Comparison of ENCODE assay signal across 2 cellular contexts in the genomic region with DNA sequence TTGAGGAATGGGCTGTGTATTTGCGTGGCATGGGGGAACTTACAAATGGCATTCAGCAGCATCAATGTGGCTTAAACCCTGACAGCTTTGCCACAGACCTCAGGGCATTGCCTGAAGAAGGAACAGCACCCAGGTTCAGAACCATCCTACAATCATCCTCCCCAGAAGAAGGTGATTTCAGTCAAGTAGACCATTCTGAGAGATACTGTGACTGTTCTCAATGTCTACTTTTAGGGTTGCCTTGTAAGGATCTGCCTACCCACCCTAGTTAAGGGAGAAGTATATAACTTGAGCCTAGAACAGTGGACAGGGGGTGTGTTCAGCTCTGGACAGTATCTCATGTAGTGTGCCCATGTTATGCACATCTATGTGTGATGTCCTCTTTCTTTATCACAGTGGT.
TF ChIP-seq lines count a peak whose summit lies in the region.

No MANE protein-coding gene starts in this region.

TF ChIP-seq in A549, 52 proteins besides CTCF, POLR2A, EP300 and RAD21:
- no peak for TF ChIP-seq PHF8 (IDR thresholded peaks at IDR 0.05; ENCODE audit: borderline replicate concordance, low read depth)
- TF ChIP-seq HEYL (CRISPR knock-in tag; IDR thresholded peaks at IDR 0.05), result no peak
- TF ChIP-seq, protein P1, sequence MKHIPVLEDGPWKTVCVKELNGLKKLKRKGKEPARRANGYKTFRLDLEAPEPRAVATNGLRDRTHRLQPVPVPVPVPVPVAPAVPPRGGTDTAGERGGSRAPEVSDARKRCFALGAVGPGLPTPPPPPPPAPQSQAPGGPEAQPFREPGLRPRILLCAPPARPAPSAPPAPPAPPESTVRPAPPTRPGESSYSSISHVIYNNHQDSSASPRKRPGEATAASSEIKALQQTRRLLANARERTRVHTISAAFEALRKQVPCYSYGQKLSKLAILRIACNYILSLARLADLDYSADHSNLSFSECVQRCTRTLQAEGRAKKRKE (CRISPR knock-in tag; IDR thresholded peaks at IDR 0.05; ENCODE audit: low read depth), result no peak
- no peak for TF ChIP-seq CBX8 (IDR thresholded peaks at IDR 0.05)
- no peak for TF ChIP-seq MAFK (IDR thresholded peaks at IDR 0.05; ENCODE audit: partially characterized antibody)
- no peak for TF ChIP-seq RFX5 (IDR thresholded peaks at IDR 0.05)
- no peak for TF ChIP-seq NFE2L2 (conservative IDR thresholded peaks at IDR 0.05; ENCODE audit: low read length)
- no peak for TF ChIP-seq FOXS1 (CRISPR knock-in tag; IDR thresholded peaks at IDR 0.05)
- no peak for TF ChIP-seq FOSL2 (IDR thresholded peaks at IDR 0.05)
- no peak for TF ChIP-seq FOSL2 (CRISPR knock-in tag; IDR thresholded peaks at IDR 0.05)
- no peak for TF ChIP-seq CBX2 (IDR thresholded peaks at IDR 0.05; ENCODE audit: borderline replicate concordance, low read depth)
- no peak for TF ChIP-seq CEBPB (IDR thresholded peaks at IDR 0.05)
TF ChIP-seq in A549: peak in this region for 0.

TF ChIP-seq in H1, 55 proteins besides CTCF, POLR2A, EP300 and RAD21:
- 0 out of 2 replicates have a peak, but pooled peaks have one; percentile 63 for TF ChIP-seq CBX8 (IDR thresholded peaks at IDR 0.05; ENCODE audit: borderline replicate concordance, low read depth, low read length)
- peak; percentile 35 for TF ChIP-seq RNF2 (IDR thresholded peaks at IDR 0.05; ENCODE audit: borderline replicate concordance, low read depth, low read length, missing control alignments, poor library complexity, severe bottlenecking)
- TF ChIP-seq KDM1A (IDR thresholded peaks at IDR 0.05; ENCODE audit: borderline replicate concordance, low read length), result no peak
